In the genomic region with DNA sequence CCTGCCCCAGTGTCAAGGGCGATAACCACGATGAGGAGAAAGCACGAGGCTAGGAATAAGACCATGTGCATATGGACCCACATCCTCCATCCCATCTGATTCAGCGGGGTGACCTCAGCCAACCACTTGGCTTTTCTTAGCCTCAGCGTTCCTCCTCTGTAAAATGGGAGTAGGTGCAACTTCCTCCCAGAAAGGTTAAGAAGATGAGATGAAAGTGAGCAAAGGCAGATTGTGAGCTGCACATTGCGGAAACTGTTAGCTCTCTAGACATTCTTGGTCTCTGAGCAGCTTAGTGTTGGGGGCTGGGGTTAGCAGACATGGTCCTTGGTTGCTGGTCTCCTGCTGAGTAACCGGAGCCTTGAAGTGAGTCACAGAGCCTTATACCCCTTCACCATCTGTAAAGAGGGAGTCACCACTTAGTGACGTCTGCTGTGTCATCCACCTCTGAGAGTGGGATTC, we compare ENCODE assay signal across 12 cellular contexts.
DNase-seq lines count a peak whose midpoint lies in the region; ATAC-seq, FAIRE-seq and TF ChIP-seq lines count a peak whose summit lies in the region.
"Had no signal": no experiment of that assay in that cellular context is flagged by ENCODE, and none has a peak within 500 bp of the region (broad histone marks: within the 10 kb centered on the region; RNA-seq: fewer than 3 reads in every experiment).

No MANE protein-coding gene starts in this region.

- H3K4me1 Mint-ChIP-seq in astrocyte (ENCODE audit: low read depth, unreplicated experiment), result peaks cover 26% of the 10 kb centered on the region

- intact Hi-C loops in upper lobe of right lung (cut with DNase I), result no loop called here
- intact Hi-C loops in kidney (cut with DNase I), result no loop called here

- H4K20me1 ChIP-seq in astrocyte (ENCODE audit: insufficient read depth, low read length), result no peaks in the 10 kb centered on the region
- H4K20me1 ChIP-seq: BLaER1 had no signal

- H3K27me3 Mint-ChIP-seq in astrocyte (ENCODE audit: low read depth, unreplicated experiment), result no peaks in the 10 kb centered on the region

- no peak for TF ChIP-seq CTCF in astrocyte (IDR thresholded peaks at IDR 0.05; ENCODE audit: insufficient read depth, low read depth, low read length)
- TF ChIP-seq CTCF in upper lobe of right lung (IDR thresholded peaks at IDR 0.05), result no peak
- no peak for TF ChIP-seq CTCF in kidney (IDR thresholded peaks at IDR 0.05; ENCODE audit: borderline replicate concordance, extremely low read depth, insufficient read depth)

- no peaks in the 10 kb centered on the region for H3K27me3 ChIP-seq in astrocyte (ENCODE audit: insufficient read depth, low read length)
- no peaks in the 10 kb centered on the region for H3K27me3 ChIP-seq in upper lobe of right lung
- H3K27me3 ChIP-seq: BLaER1 had no signal

- H3K27ac ChIP-seq in astrocyte (ENCODE audit: low read depth, low read length) (peak overlapping the region; percentile 80), upper lobe of right lung (no peak overlapping the region), kidney (ENCODE audit: low read depth in 2 of 2, low read length in 2 of 2) (no peak overlapping the region)
- H3K27ac ChIP-seq: BLaER1, WERI-Rb-1 had no signal

- no peak overlapping the region for H2AFZ ChIP-seq in astrocyte (ENCODE audit: low read depth, low read length)

- DNase-seq in A172 (ENCODE audit: low spot score) (peak; percentile 91), ELR (ENCODE audit: low read depth) (peak; percentile 97), astrocyte (ENCODE audit: low read depth) (peak; percentile 98), iris pigment epithelial cell (ENCODE audit: low read depth) (peak; percentile 62), upper lobe of right lung (no peak), kidney (no peak)
- DNase-seq: DND-41, WERI-Rb-1 had no signal

- peak; percentile 93 for FAIRE-seq in astrocyte (lab: Jason Lieb, UNC)
- no peak for FAIRE-seq in kidney (lab: Jason Lieb, UNC)

- peaks cover 4% of the 10 kb centered on the region for H3K36me3 Mint-ChIP-seq in astrocyte (ENCODE audit: low read depth, unreplicated experiment)

- H3K4me2 ChIP-seq in astrocyte (ENCODE audit: low read length), result peak overlapping the region; percentile 59
- H3K4me2 ChIP-seq: BLaER1 had no signal

- peak overlapping the region; percentile 63 for H3K27ac Mint-ChIP-seq in astrocyte (ENCODE audit: unreplicated experiment)

- peak overlapping the region; percentile 42 for H3K9ac ChIP-seq in astrocyte (ENCODE audit: low read length)
- no peak overlapping the region for H3K9ac ChIP-seq in kidney (ENCODE audit: low read length in 2 of 2)
- H3K9ac ChIP-seq: BLaER1 had no signal

- no peaks in the 10 kb centered on the region for H3K9me3 Mint-ChIP-seq in astrocyte (ENCODE audit: unreplicated experiment)

- H3K36me3 ChIP-seq in astrocyte (ENCODE audit: insufficient read depth, low read length), result no peaks in the 10 kb centered on the region
- no peaks in the 10 kb centered on the region for H3K36me3 ChIP-seq in upper lobe of right lung
- no peaks in the 10 kb centered on the region for H3K36me3 ChIP-seq in kidney (ENCODE audit: control insufficient read depth in 1 of 2, insufficient read depth in 2 of 2, low read length in 2 of 2)
- H3K36me3 ChIP-seq: WERI-Rb-1 had no signal

- no peaks in the 10 kb centered on the region for H3K9me3 ChIP-seq in astrocyte (ENCODE audit: insufficient read depth, low read depth, low read length)
- H3K9me3 ChIP-seq in upper lobe of right lung, result no peaks in the 10 kb centered on the region
- no peaks in the 10 kb centered on the region for H3K9me3 ChIP-seq in kidney (ENCODE audit: control insufficient read depth in 1 of 2, low read length in 2 of 2)
- H3K9me3 ChIP-seq: BLaER1 had no signal

- ATAC-seq in GM18502 (IDR thresholded peaks at IDR 0.05; ENCODE audit: poor library complexity, unreplicated experiment), result no peak
- no peak for ATAC-seq in upper lobe of right lung
- ATAC-seq in GM18870 (IDR thresholded peaks at IDR 0.05; ENCODE audit: unreplicated experiment), result no peak

- peaks cover 36% of the 10 kb centered on the region for H3K4me1 ChIP-seq in astrocyte (ENCODE audit: insufficient read depth, low read length)
- H3K4me1 ChIP-seq in upper lobe of right lung, result no peaks in the 10 kb centered on the region
- peaks cover 4 to 7% of the 10 kb centered on the region in 2 donors for H3K4me1 ChIP-seq in kidney (ENCODE audit: control insufficient read depth in 1 of 2, insufficient read depth in 1 of 2, low read depth in 1 of 2, low read length in 2 of 2)
- H3K4me1 ChIP-seq: BLaER1 had no signal

- no peaks in the 10 kb centered on the region for H3K79me2 ChIP-seq in astrocyte (ENCODE audit: insufficient read depth, low read length)

- H3K4me3 Mint-ChIP-seq in astrocyte (ENCODE audit: unreplicated experiment), result no peak overlapping the region

- H3K4me3 ChIP-seq in astrocyte (ENCODE audit: insufficient read depth, low read depth, low read length) (no peak overlapping the region), upper lobe of right lung (no peak overlapping the region), kidney (ENCODE audit: low read length in 2 of 2) (no peak overlapping the region)
- H3K4me3 ChIP-seq: BLaER1, lung had no signal

Comparison
In these comparisons a context has a peak if more than half of its experiments do, and no peak if none do; other contexts are left out.
1. DNase-seq: peak in A172 (single experiment), ELR (single experiment), astrocyte (single experiment) and iris pigment epithelial cell (single experiment); none in upper lobe of right lung (single experiment) and kidney (single experiment).